ENCODE assay signal across 1 cellular context in the genomic region with DNA sequence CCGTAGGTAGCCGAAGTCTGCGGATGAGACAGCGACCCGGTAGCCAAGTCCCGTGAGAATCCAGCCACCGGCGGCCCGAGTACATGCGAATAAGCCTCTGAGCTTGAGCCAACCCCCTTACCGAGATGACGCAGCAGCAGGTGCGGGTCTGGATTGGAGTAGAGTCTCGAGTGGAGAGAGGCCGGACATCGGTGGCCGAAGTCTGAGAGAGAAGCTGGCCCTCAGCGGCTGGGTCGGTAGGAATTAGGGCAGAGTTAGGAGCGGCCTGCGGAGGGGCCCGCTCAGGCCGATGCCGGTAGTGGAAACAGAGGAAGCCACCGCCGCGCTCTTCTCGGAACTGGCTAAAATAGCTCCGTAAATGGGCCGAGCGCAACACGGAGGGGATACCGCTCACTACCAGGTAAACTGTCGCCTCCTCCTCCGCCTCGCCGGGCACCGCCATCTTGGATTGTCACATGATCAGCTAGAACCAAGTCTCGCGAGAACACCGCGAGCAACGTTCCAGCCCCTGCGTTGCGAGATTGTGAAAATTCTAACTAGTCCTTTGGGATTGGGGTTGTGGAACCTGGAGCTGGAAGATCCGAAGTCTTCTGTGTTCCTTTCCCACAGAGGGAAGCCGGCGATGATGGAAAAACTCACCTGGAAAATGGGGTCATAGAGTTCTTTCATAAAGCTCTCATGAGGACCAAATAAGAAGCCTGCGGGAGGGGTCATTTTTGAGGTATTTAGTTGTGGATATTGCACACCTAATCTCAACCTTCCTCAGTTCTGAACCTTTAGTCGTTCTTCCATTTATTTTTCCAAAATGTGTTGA.
A peak's percentile ranks its signal among the peaks of the same experiment; 100 is the strongest.
TF ChIP-seq lines count a peak whose summit lies in the region.

A gene with protein sequence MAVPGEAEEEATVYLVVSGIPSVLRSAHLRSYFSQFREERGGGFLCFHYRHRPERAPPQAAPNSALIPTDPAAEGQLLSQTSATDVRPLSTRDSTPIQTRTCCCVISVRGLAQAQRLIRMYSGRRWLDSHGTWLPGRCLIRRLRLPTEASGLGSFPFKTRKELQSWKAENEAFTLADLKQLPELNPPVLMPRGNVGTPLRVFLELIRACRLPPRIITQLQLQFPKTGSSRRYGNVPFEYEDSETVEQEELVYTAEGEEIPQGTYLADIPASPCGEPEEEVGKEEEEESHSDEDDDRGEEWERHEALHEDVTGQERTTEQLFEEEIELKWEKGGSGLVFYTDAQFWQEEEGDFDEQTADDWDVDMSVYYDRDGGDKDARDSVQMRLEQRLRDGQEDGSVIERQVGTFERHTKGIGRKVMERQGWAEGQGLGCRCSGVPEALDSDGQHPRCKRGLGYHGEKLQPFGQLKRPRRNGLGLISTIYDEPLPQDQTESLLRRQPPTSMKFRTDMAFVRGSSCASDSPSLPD (minus strand): TSS at position 467 of the 814 bp plus-strand sequence. CDS start 25 bp downstream, at position 442.

TF ChIP-seq in WTC11, 78 proteins besides CTCF, POLR2A, EP300 and RAD21 (continued from another document):
- TF ChIP-seq, protein P1, sequence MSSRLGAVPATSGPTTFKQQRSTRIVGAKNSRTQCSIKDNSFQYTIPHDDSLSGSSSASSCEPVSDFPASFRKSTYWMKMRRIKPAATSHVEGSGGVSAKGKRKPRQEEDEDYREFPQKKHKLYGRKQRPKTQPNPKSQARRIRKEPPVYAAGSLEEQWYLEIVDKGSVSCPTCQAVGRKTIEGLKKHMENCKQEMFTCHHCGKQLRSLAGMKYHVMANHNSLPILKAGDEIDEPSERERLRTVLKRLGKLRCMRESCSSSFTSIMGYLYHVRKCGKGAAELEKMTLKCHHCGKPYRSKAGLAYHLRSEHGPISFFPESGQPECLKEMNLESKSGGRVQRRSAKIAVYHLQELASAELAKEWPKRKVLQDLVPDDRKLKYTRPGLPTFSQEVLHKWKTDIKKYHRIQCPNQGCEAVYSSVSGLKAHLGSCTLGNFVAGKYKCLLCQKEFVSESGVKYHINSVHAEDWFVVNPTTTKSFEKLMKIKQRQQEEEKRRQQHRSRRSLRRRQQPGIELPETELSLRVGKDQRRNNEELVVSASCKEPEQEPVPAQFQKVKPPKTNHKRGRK (CRISPR knock-in tag; IDR thresholded peaks at IDR 0.05; ENCODE audit: borderline replicate concordance), result no peak
- TF ChIP-seq CREM (CRISPR knock-in tag; IDR thresholded peaks at IDR 0.05) (peak; percentile 56; the same call in 1 of the 2 replicates), TCF7 (CRISPR knock-in tag; IDR thresholded peaks at IDR 0.05; ENCODE audit: low read depth) (no peak), ZNF121 (CRISPR knock-in tag; IDR thresholded peaks at IDR 0.05) (no peak), KAT7 (CRISPR knock-in tag; IDR thresholded peaks at IDR 0.05; ENCODE audit: borderline replicate concordance) (no peak), PRDM15 (CRISPR knock-in tag; IDR thresholded peaks at IDR 0.05) (no peak), NFYB (CRISPR knock-in tag; conservative IDR thresholded peaks at IDR 0.05; ENCODE audit: low read depth) (no peak; the same call in 1 of the 2 replicates), ZBTB21 (CRISPR knock-in tag; IDR thresholded peaks at IDR 0.05; ENCODE audit: borderline replicate concordance) (no peak), JAZF1 (CRISPR knock-in tag; IDR thresholded peaks at IDR 0.05) (no peak), GABPB1 (CRISPR knock-in tag; IDR thresholded peaks at IDR 0.05) (no peak), ETV6 (CRISPR knock-in tag; IDR thresholded peaks at IDR 0.05) (no peak), SP1 (CRISPR knock-in tag; conservative IDR thresholded peaks at IDR 0.05) (peak; percentile 53), PREB (CRISPR knock-in tag; IDR thresholded peaks at IDR 0.05; ENCODE audit: borderline replicate concordance) (no peak), ZNF219 (CRISPR knock-in tag; IDR thresholded peaks at IDR 0.05; ENCODE audit: borderline replicate concordance) (no peak), ELF4 (CRISPR knock-in tag; IDR thresholded peaks at IDR 0.05; ENCODE audit: low read depth) (no peak), SOX15 (CRISPR knock-in tag; IDR thresholded peaks at IDR 0.05) (no peak), NR2C2 (CRISPR knock-in tag; IDR thresholded peaks at IDR 0.05) (no peak), HMGXB4 (CRISPR knock-in tag; IDR thresholded peaks at IDR 0.05) (no peak), GTF2I (CRISPR knock-in tag; conservative IDR thresholded peaks at IDR 0.05) (no peak), FOXK1 (CRISPR knock-in tag; IDR thresholded peaks at IDR 0.05) (peak; percentile 67; the same call in 1 of the 2 replicates), GRHL2 (CRISPR knock-in tag; IDR thresholded peaks at IDR 0.05; ENCODE audit: insufficient replicate concordance, severe bottlenecking) (no peak), NFE2L1 (CRISPR knock-in tag; IDR thresholded peaks at IDR 0.05) (peak; percentile 75), ZNF671 (CRISPR knock-in tag; IDR thresholded peaks at IDR 0.05) (no peak), JUN (CRISPR knock-in tag; IDR thresholded peaks at IDR 0.05) (no peak), CBFB (CRISPR knock-in tag; IDR thresholded peaks at IDR 0.05; ENCODE audit: low read depth) (no peak)
- TF ChIP-seq, protein P2, sequence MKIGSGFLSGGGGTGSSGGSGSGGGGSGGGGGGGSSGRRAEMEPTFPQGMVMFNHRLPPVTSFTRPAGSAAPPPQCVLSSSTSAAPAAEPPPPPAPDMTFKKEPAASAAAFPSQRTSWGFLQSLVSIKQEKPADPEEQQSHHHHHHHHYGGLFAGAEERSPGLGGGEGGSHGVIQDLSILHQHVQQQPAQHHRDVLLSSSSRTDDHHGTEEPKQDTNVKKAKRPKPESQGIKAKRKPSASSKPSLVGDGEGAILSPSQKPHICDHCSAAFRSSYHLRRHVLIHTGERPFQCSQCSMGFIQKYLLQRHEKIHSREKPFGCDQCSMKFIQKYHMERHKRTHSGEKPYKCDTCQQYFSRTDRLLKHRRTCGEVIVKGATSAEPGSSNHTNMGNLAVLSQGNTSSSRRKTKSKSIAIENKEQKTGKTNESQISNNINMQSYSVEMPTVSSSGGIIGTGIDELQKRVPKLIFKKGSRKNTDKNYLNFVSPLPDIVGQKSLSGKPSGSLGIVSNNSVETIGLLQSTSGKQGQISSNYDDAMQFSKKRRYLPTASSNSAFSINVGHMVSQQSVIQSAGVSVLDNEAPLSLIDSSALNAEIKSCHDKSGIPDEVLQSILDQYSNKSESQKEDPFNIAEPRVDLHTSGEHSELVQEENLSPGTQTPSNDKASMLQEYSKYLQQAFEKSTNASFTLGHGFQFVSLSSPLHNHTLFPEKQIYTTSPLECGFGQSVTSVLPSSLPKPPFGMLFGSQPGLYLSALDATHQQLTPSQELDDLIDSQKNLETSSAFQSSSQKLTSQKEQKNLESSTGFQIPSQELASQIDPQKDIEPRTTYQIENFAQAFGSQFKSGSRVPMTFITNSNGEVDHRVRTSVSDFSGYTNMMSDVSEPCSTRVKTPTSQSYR (CRISPR knock-in tag; IDR thresholded peaks at IDR 0.05), result no peak
- TF ChIP-seq, protein P3, sequence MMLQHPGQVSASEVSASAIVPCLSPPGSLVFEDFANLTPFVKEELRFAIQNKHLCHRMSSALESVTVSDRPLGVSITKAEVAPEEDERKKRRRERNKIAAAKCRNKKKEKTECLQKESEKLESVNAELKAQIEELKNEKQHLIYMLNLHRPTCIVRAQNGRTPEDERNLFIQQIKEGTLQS (CRISPR knock-in tag; conservative IDR thresholded peaks at IDR 0.05), result no peak
- TF ChIP-seq, protein P4, sequence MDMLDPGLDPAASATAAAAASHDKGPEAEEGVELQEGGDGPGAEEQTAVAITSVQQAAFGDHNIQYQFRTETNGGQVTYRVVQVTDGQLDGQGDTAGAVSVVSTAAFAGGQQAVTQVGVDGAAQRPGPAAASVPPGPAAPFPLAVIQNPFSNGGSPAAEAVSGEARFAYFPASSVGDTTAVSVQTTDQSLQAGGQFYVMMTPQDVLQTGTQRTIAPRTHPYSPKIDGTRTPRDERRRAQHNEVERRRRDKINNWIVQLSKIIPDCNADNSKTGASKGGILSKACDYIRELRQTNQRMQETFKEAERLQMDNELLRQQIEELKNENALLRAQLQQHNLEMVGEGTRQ (CRISPR knock-in tag; IDR thresholded peaks at IDR 0.05), result peak; percentile 99
